ENCODE assay signal across 8 cellular contexts in the genomic region with DNA sequence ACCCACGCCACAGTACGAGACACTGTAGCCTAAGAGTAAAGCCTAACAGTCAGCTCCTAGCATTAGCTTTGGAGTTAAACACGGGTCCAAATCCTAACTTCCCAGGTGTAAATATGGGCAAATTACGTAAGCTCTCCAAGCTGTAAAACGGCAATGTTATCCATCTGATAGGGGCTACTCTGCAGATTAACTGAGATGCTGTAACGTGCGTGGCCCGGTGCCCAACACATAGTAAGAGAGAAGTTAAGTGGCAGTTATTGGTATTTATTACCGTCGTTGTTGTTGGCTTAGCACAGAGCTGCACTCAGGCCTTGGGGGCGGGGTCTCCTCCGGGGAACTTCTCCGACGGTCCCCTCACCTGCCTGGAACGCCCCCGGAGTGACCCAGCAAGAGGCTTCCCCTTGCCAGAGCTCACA.
DNase-seq lines count a peak whose midpoint lies in the region; ATAC-seq and TF ChIP-seq lines count a peak whose summit lies in the region.

No MANE protein-coding gene starts in this region.

- TF ChIP-seq CTCF in AG09309 (IDR thresholded peaks at IDR 0.05; ENCODE audit: control insufficient read depth, insufficient read depth, low read depth, low read length, missing control alignments) = no peak
- no peak for TF ChIP-seq CTCF in HL-60 (IDR thresholded peaks at IDR 0.05; ENCODE audit: insufficient read depth, low read length)
- TF ChIP-seq CTCF in cardiac fibroblast (IDR thresholded peaks at IDR 0.05; ENCODE audit: low read depth, low read length) = no peak

- ATAC-seq in GM18870 (IDR thresholded peaks at IDR 0.05; ENCODE audit: unreplicated experiment) (no peak), HG03432 (IDR thresholded peaks at IDR 0.05; ENCODE audit: unreplicated experiment) (no peak), GM21515 (IDR thresholded peaks at IDR 0.05; ENCODE audit: unreplicated experiment) (no peak), GM18520 (IDR thresholded peaks at IDR 0.05; ENCODE audit: unreplicated experiment) (no peak)

- no peak for DNase-seq in AG09309 (ENCODE audit: low read depth)
- no peak for DNase-seq in HL-60 (ENCODE audit: low read depth in 1 of 2, low spot score in 1 of 2)
- DNase-seq in cardiac fibroblast (ENCODE audit: low read depth in 2 of 2) = no peak

- H3K4me1 ChIP-seq in mucosa of stomach (ENCODE audit: control insufficient read depth, insufficient read depth, low read length) = peaks cover 32% of the 10 kb centered on the region

- H3K27me3 ChIP-seq in HL-60 (ENCODE audit: insufficient read depth, poor library complexity, severe bottlenecking) = no peaks in the 10 kb centered on the region
- no peaks in the 10 kb centered on the region for H3K27me3 ChIP-seq in mucosa of stomach (ENCODE audit: control insufficient read depth, insufficient read depth, low read length)

- H3K27ac ChIP-seq in HL-60 (replicated peaks) = peak overlapping the region; percentile 88

- H3K9me3 ChIP-seq in mucosa of stomach (ENCODE audit: control insufficient read depth, low read length) = no peaks in the 10 kb centered on the region

- H3K36me3 ChIP-seq in mucosa of stomach (ENCODE audit: control insufficient read depth, insufficient read depth, low read length) = no peaks in the 10 kb centered on the region

- H3K9ac ChIP-seq in mucosa of stomach (ENCODE audit: low read length) = peak overlapping the region; percentile 81

- H3K4me3 ChIP-seq in AG09309 (ENCODE audit: control insufficient read depth, low read depth, low read length) (peak overlapping the region; percentile 66), HL-60 (replicated peaks; ENCODE audit: insufficient read depth, low read length) (peak overlapping the region; percentile 77), cardiac fibroblast (replicated peaks in 1 of 2; ENCODE audit: low read depth in 2 of 2, low read length in 2 of 2) (peak overlapping the region; percentile 74 to 83), mucosa of stomach (ENCODE audit: low read length) (peak overlapping the region; percentile 63)
